Comparison of ENCODE assay signal across 9 cellular contexts in the genomic region with DNA sequence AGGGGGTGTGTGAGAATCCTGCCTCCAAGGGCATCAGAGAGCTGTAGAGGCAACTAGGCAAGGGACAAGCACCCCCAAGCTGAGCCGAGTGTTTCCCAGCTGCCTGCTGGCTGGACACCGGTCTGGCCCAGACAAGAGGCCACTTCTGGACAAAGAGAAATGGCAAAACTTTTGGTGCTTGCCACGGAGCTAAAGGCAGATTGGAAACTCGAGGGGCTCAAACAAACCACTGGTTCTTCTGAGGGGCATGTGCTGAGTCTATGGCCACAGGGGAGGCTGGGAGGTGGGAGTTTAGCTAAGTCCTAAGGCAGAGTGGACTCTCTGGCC.
"Had no signal": no experiment of that assay in that cellular context is flagged by ENCODE, and none has a peak within 500 bp of the region (broad histone marks: within the 10 kb centered on the region; RNA-seq: fewer than 3 reads in every experiment).

No MANE protein-coding gene starts in this region.

- H3K27me3 ChIP-seq: ovary, sigmoid colon, transverse colon had no signal

- ATAC-seq: activated CD8-positive, alpha-beta memory T cell treated with anti-CD3 and anti-CD28 coated beads, Interleukin-2, amount 10 ng/mL, durations not matched to agents 7 days and 5 days had no signal

- H3K36me3 ChIP-seq: breast epithelium, ovary, sigmoid colon, transverse colon, WERI-Rb-1 had no signal

- H3K4me3 ChIP-seq: breast epithelium, ovary, sigmoid colon, transverse colon had no signal

- H3K27ac ChIP-seq: breast epithelium, ovary, WERI-Rb-1 had no signal

- DNase-seq: activated CD4-positive, alpha-beta T cell treated with anti-CD3 and anti-CD28 coated beads, Interleukin-2, amount 50 U/mL, for 4 hours; activated CD8-positive, alpha-beta memory T cell treated with anti-CD3 and anti-CD28 coated beads, Interleukin-2, amount 10 ng/mL, durations not matched to agents 7 days and 5 days; effector memory CD4-positive, alpha-beta T cell; sigmoid colon; SW 1271; WERI-Rb-1 had no signal

- H3K4me1 ChIP-seq: breast epithelium had no signal

- H3K9me3 ChIP-seq: ovary, sigmoid colon, transverse colon had no signal
